8 cellular contexts compared by ENCODE assay signal in the genomic region with DNA sequence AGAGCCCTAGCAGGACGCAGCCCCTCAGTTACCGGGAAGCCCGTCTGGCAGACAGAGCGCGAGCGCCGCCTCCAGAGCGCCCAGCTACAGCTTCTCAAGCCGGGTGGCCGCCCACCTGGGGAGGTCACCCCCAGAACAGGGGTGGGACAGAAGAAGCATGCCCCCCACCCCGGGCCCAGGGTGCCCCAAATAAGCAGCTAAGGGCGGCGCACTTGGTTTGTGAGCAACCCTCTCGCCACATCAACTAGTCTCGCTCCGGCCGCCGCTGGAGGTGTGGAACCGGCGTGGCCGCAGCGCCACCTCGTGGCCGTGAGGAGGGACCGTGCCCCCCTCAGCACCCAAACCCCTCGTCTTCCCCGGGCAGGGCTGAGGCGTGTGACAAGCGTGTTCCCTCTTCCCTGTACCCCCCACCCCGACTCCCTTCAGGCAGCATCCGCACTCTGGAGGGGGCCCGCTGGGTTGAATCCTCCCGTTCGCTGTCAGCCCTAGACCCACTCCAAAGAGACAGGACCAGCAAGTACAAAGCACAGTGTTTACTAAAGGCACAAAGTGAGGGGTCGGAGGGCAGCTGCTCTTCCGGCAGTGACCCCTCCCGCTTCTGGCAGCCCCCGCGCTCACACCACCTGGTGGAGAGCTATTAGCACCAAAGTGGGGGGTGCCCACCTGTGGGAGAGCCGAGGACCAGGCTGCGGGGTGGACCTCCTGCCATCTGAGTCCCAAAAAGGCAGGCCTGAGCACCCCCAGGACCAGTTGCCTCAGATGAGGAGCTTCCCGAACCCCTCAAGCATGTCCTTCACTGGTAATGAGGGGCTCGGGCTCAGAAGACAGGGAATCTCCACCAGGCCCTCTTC. TPM values are rescaled to one million over a fixed set of nuclear protein-coding genes. Genes with fewer than 3 reads are reported as not detected.
DNase-seq lines count a peak whose midpoint lies in the region; ATAC-seq, FAIRE-seq and TF ChIP-seq lines count a peak whose summit lies in the region.

No MANE protein-coding gene starts in this region.

- H3K9ac ChIP-seq in ES-I3 (ENCODE audit: low read depth, low read length): peak overlapping the region; percentile 44

- peak overlapping the region; percentile 83 for H3K27ac Mint-ChIP-seq in activated B cell treated with CpG ODN at 0.5 μM for 24 hours

- H3K36me3 ChIP-seq in ES-I3 (ENCODE audit: insufficient read depth, low read length): no peaks in the 10 kb centered on the region
- H3K36me3 ChIP-seq in bronchial epithelial cell (ENCODE audit: control insufficient read depth, insufficient read depth, low read length): peaks cover 9% of the 10 kb centered on the region
- peaks cover 0 to 49% (median 43%) of the 10 kb centered on the region in 6 donors for H3K36me3 ChIP-seq in spleen

- POLR2A ChIA-PET in activated B cell treated with CpG ODN at 0.5 μM for 24 hours (lab: Charles Lee): interaction anchor here (0.9 to 6.6 kb wide), 14 partner anchors 10 to 350 kb away, joined by 3 to 126 read pairs (median 3); a partner anchor contains a TSS

- peaks cover 20% of the 10 kb centered on the region for H3K4me1 Mint-ChIP-seq in activated B cell treated with CpG ODN at 0.5 μM for 24 hours

- no peak for TF ChIP-seq POLR2A in spleen (IDR thresholded peaks at IDR 0.05)

- peak overlapping the region; percentile 78 for H3K4me3 Mint-ChIP-seq in activated B cell treated with CpG ODN at 0.5 μM for 24 hours

- peak; percentile 82 for ATAC-seq in activated B cell treated with CpG ODN at 0.5 μM for 24 hours (ENCODE audit: low read depth)
- no peak for ATAC-seq in GM18870 (IDR thresholded peaks at IDR 0.05; ENCODE audit: unreplicated experiment)

- H3K9me3 Mint-ChIP-seq in activated B cell treated with CpG ODN at 0.5 μM for 24 hours: no peaks in the 10 kb centered on the region

- no peak for FAIRE-seq in bronchial epithelial cell (lab: Jason Lieb, UNC)

- CTCF ChIA-PET in activated B cell treated with CpG ODN at 0.5 μM for 24 hours (lab: Charles Lee): interaction anchor here (0.7 to 4.0 kb wide), 26 partner anchors 9 to 378 kb away, joined by 3 to 50 read pairs (median 4); a partner anchor contains a TSS

- H3K9me3 ChIP-seq in ES-I3 (ENCODE audit: control insufficient read depth, insufficient read depth, low read length): no peaks in the 10 kb centered on the region
- no peaks in the 10 kb centered on the region for H3K9me3 ChIP-seq in spleen

- H3K36me3 Mint-ChIP-seq in activated B cell treated with CpG ODN at 0.5 μM for 24 hours (ENCODE audit: low read depth): peaks cover 39% of the 10 kb centered on the region

- 5 to 17% (median 13%) methylated on average over 10 to 43 of the region's 43 CpGs for WGBS in spleen, 5 donors

- no peaks in the 10 kb centered on the region for H3K27me3 ChIP-seq in bronchial epithelial cell (ENCODE audit: control insufficient read depth, insufficient read depth, low read length)
- peaks cover 0 to 5% (median 0%) of the 10 kb centered on the region in 7 donors for H3K27me3 ChIP-seq in spleen (replicated peaks in 1 of 7)

- peak overlapping the region; percentile 65 to 87 (median 79) for H3K27ac ChIP-seq in spleen

- H3K4me3 ChIP-seq in HFF-Myc (replicated peaks; ENCODE audit: low read depth, low read length): no peak overlapping the region
- H3K4me3 ChIP-seq in bronchial epithelial cell (ENCODE audit: low read depth, low read length): peak overlapping the region; percentile 22
- H3K4me3 ChIP-seq in spleen: peak overlapping the region; percentile 8 to 68 (median 39)

- DNase-seq in HFF-Myc (ENCODE audit: extremely low read depth, low read depth) (no peak), NCI-H1694 treated with DMSO at 0.1 percent for 48 hours (lab: John Stamatoyannopoulos, UW) (peak; percentile 22), activated B cell treated with CpG ODN at 0.5 μM for 24 hours (peak; percentile 78), bronchial epithelial cell (ENCODE audit: low read depth) (peak; percentile 37), iris pigment epithelial cell (ENCODE audit: low read depth) (peak; percentile 71), spleen (peak; percentile 97)

- H3K4me1 ChIP-seq in ES-I3 (ENCODE audit: insufficient read depth, low read length) (peaks cover 7% of the 10 kb centered on the region; the same call in 1 of the 2 replicates), spleen (peaks cover 14 to 31% (median 26%) of the 10 kb centered on the region in 6 donors)

- intact Hi-C loops in activated B cell treated with CpG ODN at 0.5 μM for 24 hours (cut with micrococcal nuclease) (loop anchor here (1.0 to 5.0 kb wide), 6 partner anchors 13 to 676 kb away; a partner anchor contains a TSS), spleen (cut with DNase I; ENCODE audit: low total_unique reads) (loop anchor here (2.0 to 10.0 kb wide), 3 partner anchors 51 to 316 kb away; a partner anchor contains a TSS)

- TF ChIP-seq CTCF in HFF-Myc (IDR thresholded peaks at IDR 0.05; ENCODE audit: low read depth, low read length, missing control alignments) (peak; percentile 91), activated B cell treated with CpG ODN at 0.5 μM for 24 hours (IDR thresholded peaks at IDR 0.05) (peak; percentile 54), bronchial epithelial cell (IDR thresholded peaks at IDR 0.05; ENCODE audit: insufficient read depth, low read length, severe bottlenecking) (peak; percentile 99), spleen (IDR thresholded peaks at IDR 0.05 in 8 of 11, conservative IDR thresholded peaks at IDR 0.05 in 3 of 11) (peak; percentile 78 to 96 (median 92))

- H3K27me3 Mint-ChIP-seq in activated B cell treated with CpG ODN at 0.5 μM for 24 hours: no peaks in the 10 kb centered on the region

RNA-seq across cellular contexts. Expression of a gene that starts 45.4 kb away (rescaled TPM):
- total RNA-seq in activated B cell treated with CpG ODN at 0.5 μM for 24 hours (not detected in 2 replicates), bronchial epithelial cell (57.1 and 61.3 TPM in 2 replicates), spleen (under 1 TPM in 2 of 7 donors, not detected in 5; 0.47 to 0.82 TPM)
- polyA plus RNA-seq in spleen: under 1 TPM; 0.28 to 0.68 (median 0.35) TPM

RNA-seq across cellular contexts. Expression of a gene that starts 51.7 kb away (rescaled TPM):
- 203 and 205 TPM in 2 replicates for total RNA-seq in activated B cell treated with CpG ODN at 0.5 μM for 24 hours
- 6.8 and 13.2 TPM in 2 replicates for total RNA-seq in bronchial epithelial cell
- total RNA-seq in spleen: 10 to 100 TPM; 55.9 to 80.8 (median 75.3) TPM
- 100 to 1,000 TPM in 1 of 3 donors, 10 to 100 TPM in 2; 83.5 to 150 (median 97.4) TPM for polyA plus RNA-seq in spleen

Comparison
In these comparisons a context has a peak if more than half of its experiments do, and no peak if none do; other contexts are left out.
1. RNA of a gene that starts 45.4 kb away (total RNA-seq): 57.1 to 61.3 TPM in bronchial epithelial cell; not detected in activated B cell treated with CpG ODN at 0.5 μM for 24 hours and 0.47 to 0.82 TPM in spleen; every median in the first group is over 10 times any median in the second.
2. Peak in every context shown above with its lines, with median percentiles within 50 percentile points of each other: CTCF ChIP-seq.